In genomic region chr3:149538371-149538770, GRCh38 we compare ENCODE assay signal across 22 cellular contexts.
"Had no signal": no experiment of that assay in that cellular context is flagged by ENCODE, and none has a peak within 500 bp of the region (broad histone marks: within the 10 kb centered on the region; RNA-seq: fewer than 3 reads in every experiment).

No MANE protein-coding gene starts in this region.

- H3K36me3 ChIP-seq: transverse colon had no signal

- H3K27ac ChIP-seq: dorsolateral prefrontal cortex, gastrocnemius medialis, heart right ventricle, right atrium auricular region, skin epidermis, transverse colon had no signal

- FAIRE-seq: islet of Langerhans had no signal

- H3K27ac Mint-ChIP-seq: naive B cell had no signal

- H3K36me3 Mint-ChIP-seq: naive B cell had no signal

- H3K4me3 Mint-ChIP-seq: naive B cell had no signal

- DNase-seq: cortex of kidney; dorsolateral prefrontal cortex; effector CD8-positive, alpha-beta T cell; gastrocnemius medialis; heart right ventricle; hypothalamus; kidney glomerular epithelial cell; midbrain; naive B cell; occipital lobe; sigmoid colon; stimulated activated CD4-positive, alpha-beta T cell treated with anti-CD3 and anti-CD28 coated beads, Interleukin-12 subunit alpha, Interleukin-12 subunit beta, amount 100 ng/mL, for 4 hours; stimulated activated naive CD4-positive, alpha-beta T cell; stomach; substantia nigra; transverse colon had no signal

- ATAC-seq: gastrocnemius medialis, heart right ventricle had no signal

- H3K4me3 ChIP-seq: dorsolateral prefrontal cortex, esophagus muscularis mucosa, gastrocnemius medialis, heart right ventricle, right atrium auricular region, sigmoid colon, skin epidermis, stomach, thoracic aorta, transverse colon had no signal

- H3K9me3 ChIP-seq: esophagus muscularis mucosa, gastrocnemius medialis, heart right ventricle, right atrium auricular region, sigmoid colon, stomach, thoracic aorta, transverse colon had no signal

- H3K27me3 ChIP-seq: dorsolateral prefrontal cortex, esophagus muscularis mucosa, gastrocnemius medialis, heart right ventricle, right atrium auricular region, sigmoid colon, stomach, transverse colon had no signal

- H3K9me3 Mint-ChIP-seq: naive B cell, nephron had no signal

- H3K4me1 Mint-ChIP-seq: naive B cell had no signal
